Comparison of ENCODE assay signal across 18 cellular contexts in the genomic region with DNA sequence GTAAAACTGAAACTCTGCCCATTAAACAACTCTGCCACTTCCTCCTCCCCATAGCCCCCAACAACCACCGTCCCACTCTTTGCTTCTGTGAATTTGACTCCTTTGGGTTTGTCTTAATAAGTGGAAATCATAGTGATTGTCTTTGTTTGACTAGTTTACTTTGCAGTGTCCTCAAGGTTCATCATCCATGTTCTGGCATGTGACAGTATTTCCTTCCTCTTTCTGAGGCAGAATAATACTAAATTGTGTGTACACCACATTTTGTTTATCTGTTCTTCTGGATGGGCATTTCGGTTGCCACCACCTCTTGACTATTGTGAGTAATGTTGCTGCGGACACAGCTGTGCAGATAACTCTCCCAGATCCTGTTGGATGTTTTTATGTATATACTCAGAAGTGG. TPM values are rescaled to one million over a fixed set of nuclear protein-coding genes. Genes with fewer than 3 reads are reported as not detected.
A peak's percentile ranks its signal among the peaks of the same experiment; 100 is the strongest.
DNase-seq lines count a peak whose midpoint lies in the region; ATAC-seq and TF ChIP-seq lines count a peak whose summit lies in the region.
"Had no signal": no experiment of that assay in that cellular context is flagged by ENCODE, and none has a peak within 500 bp of the region (broad histone marks: within the 10 kb centered on the region; RNA-seq: fewer than 3 reads in every experiment).

No MANE protein-coding gene starts in this region.

- H3K4me3 Mint-ChIP-seq in activated CD8-positive, alpha-beta memory T cell treated with anti-CD3 and anti-CD28 coated beads, Interleukin-2, amount 10 ng/mL, durations not matched to agents 7 days and 5 days, result no peak overlapping the region
- peak overlapping the region; percentile 45 for H3K4me3 Mint-ChIP-seq in activated B cell treated with CpG ODN at 0.5 μM for 24 hours
- H3K4me3 Mint-ChIP-seq in stimulated activated memory B cell treated with anti-CD40 and anti-IgM and Interleukin-4, amounts not matched to agents 10 μg/mL and 1 μg/mL and 100 μg/mL, for 72 hours, result peak overlapping the region; percentile 36
- no peak overlapping the region for H3K4me3 Mint-ChIP-seq in HFFc6
- H3K4me3 Mint-ChIP-seq: CD4-positive, CD25-positive, alpha-beta regulatory T cell; CD8-positive, alpha-beta memory T cell had no signal

- POLR2A ChIA-PET in activated B cell treated with CpG ODN at 0.5 μM for 24 hours (lab: Charles Lee), result no interaction called here

- intact Hi-C loops in activated B cell treated with CpG ODN at 0.5 μM for 24 hours (cut with micrococcal nuclease), result no loop called here

- ATAC-seq in activated CD8-positive, alpha-beta memory T cell treated with anti-CD3 and anti-CD28 coated beads, Interleukin-2, amount 10 ng/mL, durations not matched to agents 7 days and 5 days, result no peak
- peak; percentile 47 for ATAC-seq in activated B cell treated with CpG ODN at 0.5 μM for 24 hours (ENCODE audit: low read depth)
- ATAC-seq in stimulated activated memory B cell treated with anti-CD40 and anti-IgM and Interleukin-4, amounts not matched to agents 10 μg/mL and 1 μg/mL and 100 μg/mL, for 72 hours, result peak; percentile 45

- peaks cover 11% of the 10 kb centered on the region for H3K36me3 Mint-ChIP-seq in activated CD8-positive, alpha-beta memory T cell treated with anti-CD3 and anti-CD28 coated beads, Interleukin-2, amount 10 ng/mL, durations not matched to agents 7 days and 5 days
- peaks cover 8% of the 10 kb centered on the region for H3K36me3 Mint-ChIP-seq in activated B cell treated with CpG ODN at 0.5 μM for 24 hours (ENCODE audit: low read depth)
- H3K36me3 Mint-ChIP-seq in stimulated activated memory B cell treated with anti-CD40 and anti-IgM and Interleukin-4, amounts not matched to agents 10 μg/mL and 1 μg/mL and 100 μg/mL, for 72 hours, result peaks cover 12% of the 10 kb centered on the region
- no peaks in the 10 kb centered on the region for H3K36me3 Mint-ChIP-seq in HFFc6 (ENCODE audit: low read depth)
- H3K36me3 Mint-ChIP-seq: CD4-positive, CD25-positive, alpha-beta regulatory T cell; CD8-positive, alpha-beta memory T cell had no signal

- peak overlapping the region; percentile 72 for H3K27ac Mint-ChIP-seq in activated CD8-positive, alpha-beta memory T cell treated with anti-CD3 and anti-CD28 coated beads, Interleukin-2, amount 10 ng/mL, durations not matched to agents 7 days and 5 days
- peak overlapping the region; percentile 90 for H3K27ac Mint-ChIP-seq in activated B cell treated with CpG ODN at 0.5 μM for 24 hours
- H3K27ac Mint-ChIP-seq in stimulated activated memory B cell treated with anti-CD40 and anti-IgM and Interleukin-4, amounts not matched to agents 10 μg/mL and 1 μg/mL and 100 μg/mL, for 72 hours, result peak overlapping the region; percentile 73
- H3K27ac Mint-ChIP-seq in HFFc6, result no peak overlapping the region
- H3K27ac Mint-ChIP-seq: CD4-positive, CD25-positive, alpha-beta regulatory T cell; CD8-positive, alpha-beta memory T cell had no signal

- DNase-seq in activated CD8-positive, alpha-beta memory T cell treated with anti-CD3 and anti-CD28 coated beads, Interleukin-2, amount 10 ng/mL, durations not matched to agents 7 days and 5 days, result no peak
- DNase-seq in activated CD8-positive, alpha-beta memory T cell treated with anti-CD3 and anti-CD28 coated beads, Interleukin-2, amount 50 U/mL, for 48 hours, result no peak
- DNase-seq in KBM-7 (peak; percentile 48), activated B cell treated with CpG ODN at 0.5 μM for 24 hours (no peak), HFFc6 (no peak), DMS153 treated with DMSO at 0.1 percent for 48 hours (lab: John Stamatoyannopoulos, UW; ENCODE audit: unreplicated experiment) (no peak)
- DNase-seq: BE2C; C1 segment of cervical spinal cord; Caco-2; CD4-positive, CD25-positive, alpha-beta regulatory T cell; CD8-positive, alpha-beta memory T cell; DMS79; GDM1; GM23248 had no signal

- no peaks in the 10 kb centered on the region for H3K27me3 Mint-ChIP-seq in activated CD8-positive, alpha-beta memory T cell treated with anti-CD3 and anti-CD28 coated beads, Interleukin-2, amount 10 ng/mL, durations not matched to agents 7 days and 5 days
- H3K27me3 Mint-ChIP-seq in activated B cell treated with CpG ODN at 0.5 μM for 24 hours (no peaks in the 10 kb centered on the region), HFFc6 (ENCODE audit: insufficient read depth) (no peaks in the 10 kb centered on the region)
- no peaks in the 10 kb centered on the region for H3K27me3 Mint-ChIP-seq in stimulated activated memory B cell treated with anti-CD40 and anti-IgM and Interleukin-4, amounts not matched to agents 10 μg/mL and 1 μg/mL and 100 μg/mL, for 72 hours
- H3K27me3 Mint-ChIP-seq: CD4-positive, CD25-positive, alpha-beta regulatory T cell; CD8-positive, alpha-beta memory T cell had no signal

- in situ Hi-C loops in KBM-7 (cut with MboI; ENCODE audit: low pct_unique_long_range_greater_than_20kb, low sequenced_read_pairs), result no loop called here

- CTCF ChIA-PET in activated CD8-positive, alpha-beta memory T cell treated with anti-CD3 and anti-CD28 coated beads, Interleukin-2, amount 10 ng/mL, durations not matched to agents 7 days and 5 days (lab: Charles Lee), result no interaction called here
- CTCF ChIA-PET in activated B cell treated with CpG ODN at 0.5 μM for 24 hours (lab: Charles Lee), result no interaction called here

- H3K9me3 Mint-ChIP-seq in activated CD8-positive, alpha-beta memory T cell treated with anti-CD3 and anti-CD28 coated beads, Interleukin-2, amount 10 ng/mL, durations not matched to agents 7 days and 5 days (ENCODE audit: low read depth), result no peaks in the 10 kb centered on the region
- H3K9me3 Mint-ChIP-seq in activated B cell treated with CpG ODN at 0.5 μM for 24 hours, result no peaks in the 10 kb centered on the region
- H3K9me3 Mint-ChIP-seq in stimulated activated memory B cell treated with anti-CD40 and anti-IgM and Interleukin-4, amounts not matched to agents 10 μg/mL and 1 μg/mL and 100 μg/mL, for 72 hours, result peaks cover 10% of the 10 kb centered on the region
- peaks cover 11% of the 10 kb centered on the region; the same call in 1 of the 2 replicates for H3K9me3 Mint-ChIP-seq in HFFc6
- H3K9me3 Mint-ChIP-seq: CD8-positive, alpha-beta memory T cell had no signal

- TF ChIP-seq CTCF in activated B cell treated with CpG ODN at 0.5 μM for 24 hours (IDR thresholded peaks at IDR 0.05) (no peak), HFFc6 (IDR thresholded peaks at IDR 0.05) (no peak)

- H3K4me1 Mint-ChIP-seq in activated CD8-positive, alpha-beta memory T cell treated with anti-CD3 and anti-CD28 coated beads, Interleukin-2, amount 10 ng/mL, durations not matched to agents 7 days and 5 days, result peaks cover 46% of the 10 kb centered on the region
- H3K4me1 Mint-ChIP-seq in activated B cell treated with CpG ODN at 0.5 μM for 24 hours (peaks cover 66% of the 10 kb centered on the region), HFFc6 (ENCODE audit: low read depth) (no peaks in the 10 kb centered on the region)
- peaks cover 41% of the 10 kb centered on the region for H3K4me1 Mint-ChIP-seq in stimulated activated memory B cell treated with anti-CD40 and anti-IgM and Interleukin-4, amounts not matched to agents 10 μg/mL and 1 μg/mL and 100 μg/mL, for 72 hours
- H3K4me1 Mint-ChIP-seq: CD8-positive, alpha-beta memory T cell had no signal

RNA-seq across cellular contexts. Expression of gene RPS4Y2, which starts 14.8 kb away (rescaled TPM):
- total RNA-seq in activated CD8-positive, alpha-beta memory T cell treated with anti-CD3 and anti-CD28 coated beads, Interleukin-2, amount 10 ng/mL, durations not matched to agents 7 days and 5 days, result under 1 TPM; 0.38 to 0.40 TPM
- not detected in 2 replicates for total RNA-seq in activated B cell treated with CpG ODN at 0.5 μM for 24 hours
- total RNA-seq in HFFc6 (2021; fragmentation: NEBNext Ultra II Directional; extraction: Animal tissue kit (Norgen Biotek cat#: 25700)), result not detected
- total RNA-seq: A172; Caco-2; CD4-positive, CD25-positive, alpha-beta regulatory T cell; CD8-positive, alpha-beta memory T cell; GM23248; H4; HT-29 had no signal

Comparison
In these comparisons a context has a peak if more than half of its experiments do, and no peak if none do; other contexts are left out.
1. H3K4me3 Mint-ChIP-seq: peak in activated B cell treated with CpG ODN at 0.5 μM for 24 hours (single experiment) and stimulated activated memory B cell treated with anti-CD40 and anti-IgM and Interleukin-4, amounts not matched to agents 10 μg/mL and 1 μg/mL and 100 μg/mL, for 72 hours (single experiment); none in activated CD8-positive, alpha-beta memory T cell treated with anti-CD3 and anti-CD28 coated beads, Interleukin-2, amount 10 ng/mL, durations not matched to agents 7 days and 5 days (single experiment) and HFFc6 (single experiment).